1 cellular context compared by ENCODE assay signal in genomic region chr19:39435499-39436349, GRCh38.
TF ChIP-seq lines count a peak whose summit lies in the region.

RPS16 (minus strand) TSS chr19:39435949; CDS start chr19:39435895, 54 bp downstream.

TF ChIP-seq in HepG2, 621 proteins besides CTCF, POLR2A, EP300 and RAD21 (continued from another document and continues in another):
- TF ChIP-seq TSC22D2 (CRISPR knock-in tag; IDR thresholded peaks at IDR 0.05; ENCODE audit: borderline replicate concordance): peak; percentile 95; the same call in 1 of the 2 replicates
- 0 out of 2 replicates have a peak, but pooled peaks have one; percentile 24 for TF ChIP-seq ZNF3 (CRISPR knock-in tag; IDR thresholded peaks at IDR 0.05)
- TF ChIP-seq MXD3 (CRISPR knock-in tag; IDR thresholded peaks at IDR 0.05): peak; percentile 90
- no peak; the same call in none of the 2 replicates for TF ChIP-seq GATA4 (IDR thresholded peaks at IDR 0.05; ENCODE audit: borderline replicate concordance, low read depth)
- TF ChIP-seq PLSCR1 (CRISPR knock-in tag; IDR thresholded peaks at IDR 0.05; ENCODE audit: borderline replicate concordance): no peak
- no peak for TF ChIP-seq NFE2L2 (IDR thresholded peaks at IDR 0.05; ENCODE audit: low read length)
- TF ChIP-seq IRF9 (CRISPR knock-in tag; IDR thresholded peaks at IDR 0.05; ENCODE audit: borderline replicate concordance): no peak; the same call in 1 of the 2 replicates
- peak; percentile 97 for TF ChIP-seq ZNF34 (CRISPR knock-in tag; IDR thresholded peaks at IDR 0.05; ENCODE audit: borderline replicate concordance)
- TF ChIP-seq NCOR1 (IDR thresholded peaks at IDR 0.05; ENCODE audit: borderline replicate concordance, low read length): no peak
- TF ChIP-seq PRDM4 (CRISPR knock-in tag; IDR thresholded peaks at IDR 0.05; ENCODE audit: borderline replicate concordance): no peak
- TF ChIP-seq ZBTB42 (CRISPR knock-in tag; IDR thresholded peaks at IDR 0.05): no peak
- peak; percentile 79; the same call in 1 of the 2 replicates for TF ChIP-seq DMTF1 (CRISPR knock-in tag; IDR thresholded peaks at IDR 0.05)
- no peak for TF ChIP-seq ZNF207 (IDR thresholded peaks at IDR 0.05; ENCODE audit: borderline replicate concordance)
- peak; percentile 96 for TF ChIP-seq YEATS4 (CRISPR knock-in tag; IDR thresholded peaks at IDR 0.05; ENCODE audit: borderline replicate concordance)
- no peak for TF ChIP-seq ZNF75D (CRISPR knock-in tag; IDR thresholded peaks at IDR 0.05; ENCODE audit: borderline replicate concordance)
- peak; percentile 19; the same call in 1 of the 2 replicates for TF ChIP-seq ZBTB21 (CRISPR knock-in tag; IDR thresholded peaks at IDR 0.05)
- TF ChIP-seq NFATC3 (CRISPR knock-in tag; IDR thresholded peaks at IDR 0.05): peak; percentile 90
- no peak for TF ChIP-seq FOXP1 (IDR thresholded peaks at IDR 0.05)
- TF ChIP-seq FOXP1 (CRISPR knock-in tag; IDR thresholded peaks at IDR 0.05): no peak
- TF ChIP-seq ZNF30 (CRISPR knock-in tag; IDR thresholded peaks at IDR 0.05): no peak
- peak; percentile 68; the same call in 1 of the 2 replicates for TF ChIP-seq MYPOP (CRISPR knock-in tag; IDR thresholded peaks at IDR 0.05)
- TF ChIP-seq STAT6 (CRISPR knock-in tag; IDR thresholded peaks at IDR 0.05; ENCODE audit: borderline replicate concordance): no peak
- TF ChIP-seq ZFP62 (CRISPR knock-in tag; IDR thresholded peaks at IDR 0.05): no peak
- TF ChIP-seq ZSCAN25 (CRISPR knock-in tag; IDR thresholded peaks at IDR 0.05): peak; percentile 51
- peak; percentile 98; the same call in 1 of the 2 replicates for TF ChIP-seq HINFP (CRISPR knock-in tag; IDR thresholded peaks at IDR 0.05; ENCODE audit: low read depth)
- TF ChIP-seq ZMYM4 (CRISPR knock-in tag; IDR thresholded peaks at IDR 0.05): peak; percentile 76; the same call in 1 of the 2 replicates
- TF ChIP-seq ZNF501 (CRISPR knock-in tag; IDR thresholded peaks at IDR 0.05): peak; percentile 98
- TF ChIP-seq DR1 (CRISPR knock-in tag; IDR thresholded peaks at IDR 0.05): peak; percentile 97
- no peak for TF ChIP-seq MLLT10 (CRISPR knock-in tag; IDR thresholded peaks at IDR 0.05)
- no peak for TF ChIP-seq CENPT (CRISPR knock-in tag; IDR thresholded peaks at IDR 0.05; ENCODE audit: low read depth)
- 0 out of 2 replicates have a peak, but pooled peaks have one; percentile 23 for TF ChIP-seq KDM4B (CRISPR knock-in tag; IDR thresholded peaks at IDR 0.05)
- no peak for TF ChIP-seq ZNF17 (CRISPR knock-in tag; IDR thresholded peaks at IDR 0.05)
- TF ChIP-seq RXRA (CRISPR knock-in tag; IDR thresholded peaks at IDR 0.05): peak; percentile 68
- no peak for TF ChIP-seq HNRNPH1 (optimal IDR thresholded peaks at IDR 0.05; ENCODE audit: low read depth, low read length)
- 0 out of 2 replicates have a peak, but pooled peaks have one; percentile 64 for TF ChIP-seq IRF1 (CRISPR knock-in tag; IDR thresholded peaks at IDR 0.05; ENCODE audit: low read depth)
- peak in 1 of 2 experiments; percentile 62; a peak in 1 of 4 replicates for TF ChIP-seq KLF16 (CRISPR knock-in tag; IDR thresholded peaks at IDR 0.05)
- no peak for TF ChIP-seq WIZ (CRISPR knock-in tag; IDR thresholded peaks at IDR 0.05)
- TF ChIP-seq ZUFSP (CRISPR knock-in tag; IDR thresholded peaks at IDR 0.05; ENCODE audit: borderline replicate concordance): no peak
- TF ChIP-seq ARID3A (IDR thresholded peaks at IDR 0.05; ENCODE audit: low read depth, low read length): no peak
- TF ChIP-seq TBX3 (IDR thresholded peaks at IDR 0.05; ENCODE audit: borderline replicate concordance): no peak
- TF ChIP-seq ZNF367 (CRISPR knock-in tag; IDR thresholded peaks at IDR 0.05; ENCODE audit: borderline replicate concordance): 0 out of 2 replicates have a peak, but pooled peaks have one; percentile 68
- 0 out of 2 replicates have a peak, but pooled peaks have one; percentile 47 for TF ChIP-seq SIX4 (CRISPR knock-in tag; IDR thresholded peaks at IDR 0.05)
- TF ChIP-seq ZNF724P (CRISPR knock-in tag; IDR thresholded peaks at IDR 0.05; ENCODE audit: borderline replicate concordance): no peak
- peak; percentile 99 for TF ChIP-seq GATAD1 (CRISPR knock-in tag; IDR thresholded peaks at IDR 0.05)
- no peak for TF ChIP-seq U2AF2 (IDR thresholded peaks at IDR 0.05; ENCODE audit: low read depth, low read length)
- no peak for TF ChIP-seq ZNF660 (CRISPR knock-in tag; IDR thresholded peaks at IDR 0.05; ENCODE audit: borderline replicate concordance, low read depth)
- TF ChIP-seq NR2C2 (CRISPR knock-in tag; IDR thresholded peaks at IDR 0.05; ENCODE audit: borderline replicate concordance): peak; percentile 96
- TF ChIP-seq YY1 (IDR thresholded peaks at IDR 0.05; ENCODE audit: insufficient read depth, insufficient replicate concordance, low read depth, low read length): peak; percentile 83
- peak; percentile 68 for TF ChIP-seq HCFC1 (IDR thresholded peaks at IDR 0.05; ENCODE audit: low read depth, low read length)
- peak; percentile 90; the same call in 1 of the 2 replicates for TF ChIP-seq ZNF335 (CRISPR knock-in tag; IDR thresholded peaks at IDR 0.05)
- TF ChIP-seq ZNF260 (CRISPR knock-in tag; IDR thresholded peaks at IDR 0.05; ENCODE audit: borderline replicate concordance, low read depth): no peak
